Comparison of ENCODE assay signal across 8 cellular contexts in genomic region chr1:65002508-65003315, GRCh38. TPM values are rescaled to one million over a fixed set of nuclear protein-coding genes. Genes with fewer than 3 reads are reported as not detected.
A peak's percentile ranks its signal among the peaks of the same experiment; 100 is the strongest.
DNase-seq lines count a peak whose midpoint lies in the region; ATAC-seq and TF ChIP-seq lines count a peak whose summit lies in the region.

No MANE protein-coding gene starts in this region.

- H3K36me3 ChIP-seq in left lung: no peaks in the 10 kb centered on the region

- DNase-seq in DMS114 treated with DMSO at 0.1 percent for 48 hours (lab: John Stamatoyannopoulos, UW; ENCODE audit: unreplicated experiment) (peak; percentile 20), Kasumi-1 (lab: John Stamatoyannopoulos, UW) (peak; percentile 33 to 36), dedifferentiated amniotic fluid mesenchymal stem cell (ENCODE audit: extremely low spot score) (peak; percentile 64), left lung (peak; percentile 88 to 95), NCI-H1092 (lab: John Stamatoyannopoulos, UW) (no peak)
- peak; percentile 33 to 42 for DNase-seq in activated CD4-positive, alpha-beta T cell treated with anti-CD3 and anti-CD28 coated beads, Interleukin-2, amount 50 U/mL, for 24 hours (ENCODE audit: low read depth in 1 of 2, low spot score in 1 of 2)
- DNase-seq in stimulated activated CD4-positive, alpha-beta T cell treated with anti-CD3 and anti-CD28 coated beads, Interleukin-1b, Interleukin-23, amount 100 ng/mL, for 48 hours: peak; percentile 70

- peak overlapping the region; percentile 52 to 61 for H3K4me3 ChIP-seq in left lung

- H3K4me1 ChIP-seq in left lung: peaks cover 10 to 36% of the 10 kb centered on the region in 2 donors

- no peak for TF ChIP-seq CTCF in left lung (IDR thresholded peaks at IDR 0.05)

- peak; percentile 79 for ATAC-seq in GM21786 (IDR thresholded peaks at IDR 0.05; ENCODE audit: unreplicated experiment)
- peak; percentile 90 for ATAC-seq in left lung

- H3K9me3 ChIP-seq in left lung: peaks cover 4 to 7% of the 10 kb centered on the region in 2 donors

- intact Hi-C loops in left lung (cut with DNase I): no loop called here

- peak overlapping the region; percentile 96 to 99 for H3K27ac ChIP-seq in left lung

- H3K27me3 ChIP-seq in left lung: no peaks in the 10 kb centered on the region

RNA-seq across cellular contexts. Expression of gene JAK1, which starts 36.4 kb away (rescaled TPM):
- 100 to 1,000 TPM; 145 to 162 TPM for total RNA-seq in left lung
